Comparison of ENCODE assay signal across 1 cellular context in genomic region chr13:28047784-28048388, GRCh38.
TF ChIP-seq lines count a peak whose summit lies in the region.

No MANE protein-coding gene starts in this region.

TF ChIP-seq in IMR-90, 13 proteins besides CTCF, POLR2A, EP300 and RAD21:
- TF ChIP-seq FOS (IDR thresholded peaks at IDR 0.05; ENCODE audit: low read depth, low read length) (0 out of 2 replicates have a peak, but pooled peaks have one; percentile 17), USF2 (IDR thresholded peaks at IDR 0.05; ENCODE audit: low read depth, low read length) (no peak)
